In genomic region chr3:33456756-33457155, GRCh38 we compare ENCODE assay signal across 34 cellular contexts.
"Had no signal": no experiment of that assay in that cellular context is flagged by ENCODE, and none has a peak within 500 bp of the region (broad histone marks: within the 10 kb centered on the region; RNA-seq: fewer than 3 reads in every experiment).

No MANE protein-coding gene starts in this region.

- ATAC-seq: activated CD4-positive, CD25-positive, alpha-beta regulatory T cell treated with anti-CD3 and anti-CD28 coated beads, Interleukin-2, amount 50 U/mL, for 24 hours; activated CD8-positive, alpha-beta T cell treated with anti-CD3 and anti-CD28 coated beads for 36 hours; activated naive CD8-positive, alpha-beta T cell treated with anti-CD3 and anti-CD28 coated beads, Interleukin-2, amount 50 U/mL, for 24 hours; activated T-cell treated with anti-CD3 and anti-CD28 coated beads, Interleukin-2, amount 50 U/mL, for 4 hours; activated T-helper 17 cell treated with anti-CD3 and anti-CD28 coated beads, Interleukin-2, amount 50 U/mL, for 72 hours; body of pancreas; T-helper 17 cell had no signal

- H3K4me1 Mint-ChIP-seq: activated naive CD8-positive, alpha-beta T cell treated with anti-CD3 and anti-CD28 coated beads for 36 hours; activated T-helper 17 cell treated with anti-CD3 and anti-CD28 coated beads, Interleukin-2, amount 50 U/mL, for 72 hours; endodermal cell; T-helper 17 cell had no signal

- H3K4me3 ChIP-seq: adrenal gland, body of pancreas, colonic mucosa, dorsolateral prefrontal cortex, esophagus muscularis mucosa had no signal

- FAIRE-seq: frontal cortex had no signal

- H3K27ac Mint-ChIP-seq: activated B cell treated with CpG ODN at 0.5 μM for 24 hours; activated CD8-positive, alpha-beta T cell treated with anti-CD3 and anti-CD28 coated beads for 36 hours; activated naive CD4-positive, alpha-beta T cell treated with anti-CD3 and anti-CD28 coated beads for 36 hours; activated naive CD4-positive, alpha-beta T cell treated with anti-CD3 and anti-CD28 coated beads, Interleukin-2, amount 50 U/mL, for 24 hours; activated naive CD8-positive, alpha-beta T cell treated with anti-CD3 and anti-CD28 coated beads for 36 hours; activated naive CD8-positive, alpha-beta T cell treated with anti-CD3 and anti-CD28 coated beads, Interleukin-2, amount 50 U/mL, for 24 hours; activated T-helper 17 cell treated with anti-CD3 and anti-CD28 coated beads, Interleukin-2, amount 50 U/mL, for 72 hours; endodermal cell; T-helper 17 cell; T-helper 2 cell treated with Interferon-gamma antibody and Interleukin-4, amounts not matched to agents 5 μg/mL and 100 μg/mL, for 36 hours had no signal

- DNase-seq: activated B cell treated with CpG ODN at 0.5 μM for 24 hours; activated CD4-positive, alpha-beta T cell treated with anti-CD3 and anti-CD28 coated beads for 48 hours; activated CD4-positive, alpha-beta T cell treated with anti-CD3 and anti-CD28 coated beads, Interleukin-2, amount 50 U/mL, for 1 hour; activated CD4-positive, alpha-beta T cell treated with anti-CD3 and anti-CD28 coated beads, Interleukin-2, amount 50 U/mL, for 48 hours; activated CD8-positive, alpha-beta memory T cell treated with anti-CD3 and anti-CD28 coated beads for 24 hours; activated CD8-positive, alpha-beta T cell treated with anti-CD3 and anti-CD28 coated beads for 36 hours; activated effector memory CD4-positive, alpha-beta T cell treated with Interleukin-2 at 50 U/mL for 16 hours; activated naive CD4-positive, alpha-beta T cell treated with anti-CD3 and anti-CD28 coated beads for 36 hours; activated naive CD8-positive, alpha-beta T cell treated with anti-CD3 and anti-CD28 coated beads for 36 hours; activated naive CD8-positive, alpha-beta T cell treated with anti-CD3 and anti-CD28 coated beads, Interleukin-2, amount 50 U/mL, for 24 hours; activated T-cell treated with anti-CD3 and anti-CD28 coated beads, Interleukin-2, amount 50 U/mL, for 4 hours; adrenal gland; amygdala; aorta; body of pancreas; caudate nucleus; cerebellar nuclear complex; colonic mucosa; dorsolateral prefrontal cortex; effector memory CD4-positive, alpha-beta T cell; endodermal cell; erythroblast; foreskin fibroblast; head of caudate nucleus; T-helper 1 cell; T-helper 17 cell; T1000; WERI-Rb-1 had no signal

- H3K4me3 Mint-ChIP-seq: activated B cell treated with CpG ODN at 0.5 μM for 24 hours; activated CD8-positive, alpha-beta T cell treated with anti-CD3 and anti-CD28 coated beads for 36 hours; activated naive CD4-positive, alpha-beta T cell treated with anti-CD3 and anti-CD28 coated beads for 36 hours; activated naive CD4-positive, alpha-beta T cell treated with anti-CD3 and anti-CD28 coated beads, Interleukin-2, amount 50 U/mL, for 24 hours; activated naive CD8-positive, alpha-beta T cell treated with anti-CD3 and anti-CD28 coated beads for 36 hours; activated naive CD8-positive, alpha-beta T cell treated with anti-CD3 and anti-CD28 coated beads, Interleukin-2, amount 50 U/mL, for 24 hours; activated T-cell treated with anti-CD3 and anti-CD28 coated beads, Interleukin-2, amount 50 U/mL, for 4 hours; activated T-helper 17 cell treated with anti-CD3 and anti-CD28 coated beads, Interleukin-2, amount 50 U/mL, for 72 hours; endodermal cell; T-helper 17 cell; T-helper 2 cell treated with Interferon-gamma antibody and Interleukin-4, amounts not matched to agents 5 μg/mL and 100 μg/mL, for 36 hours had no signal

- H3K9me3 Mint-ChIP-seq: activated naive CD4-positive, alpha-beta T cell treated with anti-CD3 and anti-CD28 coated beads, Interleukin-2, amount 50 U/mL, for 24 hours had no signal

- H3K27me3 Mint-ChIP-seq: activated B cell treated with CpG ODN at 0.5 μM for 24 hours; activated CD8-positive, alpha-beta T cell treated with anti-CD3 and anti-CD28 coated beads for 36 hours; activated naive CD4-positive, alpha-beta T cell treated with anti-CD3 and anti-CD28 coated beads, Interleukin-2, amount 50 U/mL, for 24 hours; activated naive CD8-positive, alpha-beta T cell treated with anti-CD3 and anti-CD28 coated beads for 36 hours; activated naive CD8-positive, alpha-beta T cell treated with anti-CD3 and anti-CD28 coated beads, Interleukin-2, amount 50 U/mL, for 24 hours; activated T-helper 17 cell treated with anti-CD3 and anti-CD28 coated beads, Interleukin-2, amount 50 U/mL, for 72 hours; T-helper 17 cell had no signal
